9 cellular contexts compared by ENCODE assay signal in genomic region chr19:47296036-47296435, GRCh38. TPM values are rescaled to one million over a fixed set of nuclear protein-coding genes. Genes with fewer than 3 reads are reported as not detected.
DNase-seq lines count a peak whose midpoint lies in the region; ATAC-seq and TF ChIP-seq lines count a peak whose summit lies in the region.
"Had no signal": no experiment of that assay in that cellular context is flagged by ENCODE, and none has a peak within 500 bp of the region (broad histone marks: within the 10 kb centered on the region; RNA-seq: fewer than 3 reads in every experiment).

No MANE protein-coding gene starts in this region.

- H3K4me1 ChIP-seq in Peyer's patch, result no peaks in the 10 kb centered on the region

- no peaks in the 10 kb centered on the region for H3K9me3 ChIP-seq in Peyer's patch

- H3K36me3 ChIP-seq in Peyer's patch, result no peaks in the 10 kb centered on the region

- H3K9me3 Mint-ChIP-seq in neural crest cell, result no peaks in the 10 kb centered on the region

- H3K4me1 Mint-ChIP-seq in neural crest cell, result peaks cover 3% of the 10 kb centered on the region

- TF ChIP-seq CTCF in Peyer's patch (IDR thresholded peaks at IDR 0.05) (peak; percentile 59 to 82 (median 78)), neural crest cell (conservative IDR thresholded peaks at IDR 0.05) (peak; percentile 87)

- H3K4me3 ChIP-seq in Peyer's patch, result no peak overlapping the region

- no peaks in the 10 kb centered on the region for H3K27me3 Mint-ChIP-seq in neural crest cell (ENCODE audit: low read depth)
- H3K27me3 Mint-ChIP-seq: activated naive CD8-positive, alpha-beta T cell had no signal

- DNase-seq in Daoy (ENCODE audit: low read depth) (peak; percentile 74), LoVo (ENCODE audit: low spot score) (peak; percentile 85), Peyer's patch (peak in 2 of 3 donors; percentile 83 to 91), fibroblast of peridontal ligament (ENCODE audit: extremely low read depth) (peak; percentile 81), neural crest cell (ENCODE audit: low read depth, low spot score) (peak; percentile 87), substantia nigra (lab: John Stamatoyannopoulos, UW) (peak in 34 of 49 donors; percentile 6 to 90 (median 50))
- peak; percentile 79 to 80 for DNase-seq in activated T-cell treated with anti-CD3 and anti-CD28 coated beads, Interleukin-2, amount 50 U/mL, for 48 hours

- TF ChIP-seq POLR2A in Peyer's patch (IDR thresholded peaks at IDR 0.05), result no peak

- H3K36me3 Mint-ChIP-seq in neural crest cell (ENCODE audit: low read depth), result no peaks in the 10 kb centered on the region

- no peak for ATAC-seq in GM18907 (IDR thresholded peaks at IDR 0.05; ENCODE audit: unreplicated experiment)

- no peak overlapping the region for H3K27ac ChIP-seq in Peyer's patch
- H3K27ac ChIP-seq in substantia nigra (ENCODE audit: low read depth, low read length, poor library complexity, severe bottlenecking), result no peak overlapping the region

- no peak overlapping the region for H3K4me3 Mint-ChIP-seq in neural crest cell
- H3K4me3 Mint-ChIP-seq: activated naive CD8-positive, alpha-beta T cell had no signal

- no peak overlapping the region for H3K27ac Mint-ChIP-seq in neural crest cell (ENCODE audit: unreplicated experiment)
- H3K27ac Mint-ChIP-seq: activated naive CD8-positive, alpha-beta T cell had no signal

- H3K27me3 ChIP-seq in Peyer's patch, result no peaks in the 10 kb centered on the region

RNA-seq across cellular contexts. Expression of gene C5AR1, which starts 13.6 kb away (rescaled TPM):
- total RNA-seq in Daoy (2014; rRNA removed; shearing (Covaris generic)), result not detected in 2 replicates
- total RNA-seq in Peyer's patch (1 to 10 TPM in 2 of 4 donors, under 1 TPM in 1, not detected in 1; 0.70 to 5.0 (median 2.2) TPM), neural crest cell (0.44 TPM in 1 of 2 replicates, not detected in the other)

RNA-seq across cellular contexts. Expression of gene INAFM1, which starts 21.4 kb away (rescaled TPM):
- total RNA-seq in Daoy (2014; rRNA removed; shearing (Covaris generic)), result 3.5 and 6.0 TPM in 2 replicates
- total RNA-seq in Peyer's patch (10 to 100 TPM in 2 of 4 donors, 1 to 10 TPM in 2; 6.1 to 23.9 (median 12.8) TPM), neural crest cell (10.2 and 10.6 TPM in 2 replicates)

RNA-seq across cellular contexts. Expression of gene C5AR2, which starts 35.9 kb away (rescaled TPM):
- 0.17 TPM in 1 of 2 replicates, not detected in the other for total RNA-seq in Daoy (2014; rRNA removed; shearing (Covaris generic))
- total RNA-seq in Peyer's patch, result 1 to 10 TPM in 2 of 4 donors, under 1 TPM in 1, not detected in 1; 0.95 to 1.6 (median 1.4) TPM
- total RNA-seq in neural crest cell, result not detected in 2 replicates

RNA-seq across cellular contexts. Expression of gene CCDC9, which starts 39.7 kb away (rescaled TPM):
- 8.0 and 8.6 TPM in 2 replicates for total RNA-seq in Daoy (2014; rRNA removed; shearing (Covaris generic))
- 100 to 1,000 TPM in 1 of 4 donors, 10 to 100 TPM in 3; 12.1 to 104 (median 35.8) TPM for total RNA-seq in Peyer's patch
- total RNA-seq in neural crest cell, result 24.6 and 26.1 TPM in 2 replicates

RNA-seq across cellular contexts. Expression of gene DHX34, which starts 53.1 kb away (rescaled TPM):
- 29.7 and 30.5 TPM in 2 replicates for total RNA-seq in Daoy (2014; rRNA removed; shearing (Covaris generic))
- total RNA-seq in Peyer's patch (10 to 100 TPM; 13.1 to 51.2 (median 30.0) TPM), neural crest cell (31.6 and 32.4 TPM in 2 replicates)
